20 cellular contexts compared by ENCODE assay signal in the genomic region with DNA sequence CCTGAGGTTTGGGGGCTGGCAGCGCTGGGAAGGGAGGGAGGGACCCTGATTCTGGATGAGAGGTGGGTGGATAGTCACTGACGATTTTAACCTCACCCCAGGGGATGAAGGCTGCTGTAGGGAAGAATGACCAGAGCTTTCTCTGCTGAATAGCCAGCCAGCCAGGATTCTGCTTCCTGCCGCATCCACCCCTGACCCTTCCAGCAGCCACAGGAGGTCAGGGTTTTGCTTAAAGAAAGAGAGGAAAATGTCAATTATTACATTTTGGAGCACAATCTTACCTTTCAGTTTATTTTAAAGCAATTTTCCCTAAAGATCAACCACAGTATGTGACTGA.
"Had no signal": no experiment of that assay in that cellular context is flagged by ENCODE, and none has a peak within 500 bp of the region (broad histone marks: within the 10 kb centered on the region; RNA-seq: fewer than 3 reads in every experiment).

No MANE protein-coding gene starts in this region.

- H3K36me3 ChIP-seq: adrenal gland, left ventricle myocardium inferior, transverse colon had no signal

- H3K4me1 ChIP-seq: adrenal gland, left ventricle myocardium inferior, transverse colon had no signal

- H3K27me3 Mint-ChIP-seq: progenitor cell of endocrine pancreas had no signal

- H3K4me3 ChIP-seq: adrenal gland, left ventricle myocardium inferior, transverse colon had no signal

- H3K27me3 ChIP-seq: adrenal gland, transverse colon had no signal

- ATAC-seq: activated T-helper 17 cell treated with anti-CD3 and anti-CD28 coated beads, Interleukin-2, amount 50 U/mL, for 72 hours; natural killer cell treated with Interleukin-12 subunit alpha and Interleukin-12 subunit beta and Interleukin-15 and Interleukin-18, amount 100 ng/mL, for 72 hours; stimulated activated naive CD8-positive, alpha-beta T cell treated with anti-CD3 and anti-CD28 coated beads, Interleukin-15, amount 100 ng/mL, for 72 hours had no signal

- H3K9me3 ChIP-seq: adrenal gland, left ventricle myocardium inferior, transverse colon had no signal

- H3K27ac Mint-ChIP-seq: activated naive CD8-positive, alpha-beta T cell; activated T-cell treated with anti-CD3 and anti-CD28 coated beads, Interleukin-2, amount 50 U/mL, for 24 hours; activated T-helper 17 cell treated with anti-CD3 and anti-CD28 coated beads, Interleukin-2, amount 50 U/mL, for 72 hours; natural killer cell treated with Interleukin-12 subunit alpha and Interleukin-12 subunit beta and Interleukin-15 and Interleukin-18, amount 100 ng/mL, for 72 hours; progenitor cell of endocrine pancreas; stimulated activated naive CD8-positive, alpha-beta T cell treated with anti-CD3 and anti-CD28 coated beads, Interleukin-15, amount 100 ng/mL, for 72 hours had no signal

- H3K27ac ChIP-seq: adrenal gland, left ventricle myocardium inferior, transverse colon had no signal

- H3K4me1 Mint-ChIP-seq: stimulated activated naive CD8-positive, alpha-beta T cell treated with anti-CD3 and anti-CD28 coated beads, Interleukin-15, amount 100 ng/mL, for 72 hours had no signal

- DNase-seq: activated naive CD4-positive, alpha-beta T cell; activated T-cell treated with anti-CD3 and anti-CD28 coated beads, Interleukin-2, amount 50 U/mL, for 24 hours; adrenal gland; central memory CD4-positive, alpha-beta T cell; dermis blood vessel endothelial cell; effector CD8-positive, alpha-beta T cell; erythroblast; foreskin fibroblast; left ventricle myocardium inferior; mammary epithelial cell; midbrain; occipital lobe; retina; stimulated activated naive CD8-positive, alpha-beta T cell treated with anti-CD3 and anti-CD28 coated beads, Interleukin-15, amount 100 ng/mL, for 72 hours; T-helper 9 cell; transverse colon had no signal

- H3K36me3 Mint-ChIP-seq: activated naive CD8-positive, alpha-beta T cell; natural killer cell treated with Interleukin-12 subunit alpha and Interleukin-12 subunit beta and Interleukin-15 and Interleukin-18, amount 100 ng/mL, for 72 hours had no signal

- H3K9me3 Mint-ChIP-seq: activated T-cell treated with anti-CD3 and anti-CD28 coated beads, Interleukin-2, amount 50 U/mL, for 24 hours; activated T-helper 17 cell treated with anti-CD3 and anti-CD28 coated beads, Interleukin-2, amount 50 U/mL, for 72 hours; natural killer cell treated with Interleukin-12 subunit alpha and Interleukin-12 subunit beta and Interleukin-15 and Interleukin-18, amount 100 ng/mL, for 72 hours; stimulated activated naive CD8-positive, alpha-beta T cell treated with anti-CD3 and anti-CD28 coated beads, Interleukin-15, amount 100 ng/mL, for 72 hours had no signal

- H3K4me3 Mint-ChIP-seq: activated naive CD8-positive, alpha-beta T cell; activated T-cell treated with anti-CD3 and anti-CD28 coated beads, Interleukin-2, amount 50 U/mL, for 24 hours; activated T-helper 17 cell treated with anti-CD3 and anti-CD28 coated beads, Interleukin-2, amount 50 U/mL, for 72 hours; natural killer cell treated with Interleukin-12 subunit alpha and Interleukin-12 subunit beta and Interleukin-15 and Interleukin-18, amount 100 ng/mL, for 72 hours; stimulated activated naive CD8-positive, alpha-beta T cell treated with anti-CD3 and anti-CD28 coated beads, Interleukin-15, amount 100 ng/mL, for 72 hours had no signal
